In the genomic region with DNA sequence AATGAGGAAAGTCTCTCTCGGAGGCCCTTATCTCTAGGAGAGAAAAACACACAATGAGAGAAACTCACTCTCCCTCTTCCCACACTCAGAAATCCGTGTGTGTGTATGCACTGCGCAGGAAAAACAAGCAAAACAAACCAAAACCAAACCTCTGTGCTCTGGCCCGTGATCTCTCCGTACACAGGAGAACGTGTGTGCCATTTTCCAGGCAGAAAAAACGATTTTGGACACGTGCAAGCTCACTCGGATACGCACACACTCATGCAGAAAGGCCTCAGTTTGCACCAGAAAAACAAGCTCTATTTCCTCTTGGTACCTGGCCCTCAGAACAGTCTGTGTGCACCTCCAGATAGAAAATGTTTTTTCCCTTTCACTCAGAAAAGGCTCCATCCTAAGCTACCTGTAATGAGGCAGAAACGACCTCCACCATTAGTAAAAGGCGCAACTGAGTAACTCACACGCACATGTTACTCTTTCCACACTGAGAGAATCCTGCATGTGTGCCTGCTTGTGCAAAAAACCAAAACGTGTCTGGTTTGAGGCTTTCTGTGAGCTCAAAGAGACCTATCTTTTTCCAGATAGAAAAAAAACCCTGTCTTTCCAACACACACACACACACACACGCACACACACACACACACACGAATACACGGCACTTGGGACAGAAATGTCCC, we compare ENCODE assay signal across 23 cellular contexts.
DNase-seq lines count a peak whose midpoint lies in the region; FAIRE-seq and TF ChIP-seq lines count a peak whose summit lies in the region.
"Had no signal": no experiment of that assay in that cellular context is flagged by ENCODE, and none has a peak within 500 bp of the region (broad histone marks: within the 10 kb centered on the region; RNA-seq: fewer than 3 reads in every experiment).

No MANE protein-coding gene starts in this region.

- POLR2A ChIA-PET in activated CD4-positive, alpha-beta memory T cell treated with anti-CD3 and anti-CD28 coated beads for 36 hours (lab: Charles Lee) = no interaction called here

- H3K36me3 Mint-ChIP-seq in activated CD4-positive, alpha-beta memory T cell treated with anti-CD3 and anti-CD28 coated beads for 36 hours = no peaks in the 10 kb centered on the region
- H3K36me3 Mint-ChIP-seq: CD4-positive, CD25-positive, alpha-beta regulatory T cell; CD8-positive, alpha-beta T cell had no signal

- no peaks in the 10 kb centered on the region for H3K79me2 ChIP-seq in neural cell (replicated peaks; ENCODE audit: insufficient read depth, low read length)

- H3K27ac Mint-ChIP-seq in activated CD4-positive, alpha-beta memory T cell treated with anti-CD3 and anti-CD28 coated beads for 36 hours = no peak overlapping the region
- H3K27ac Mint-ChIP-seq: B cell; CD4-positive, CD25-positive, alpha-beta regulatory T cell; CD8-positive, alpha-beta T cell had no signal

- no peaks in the 10 kb centered on the region for H3K9me3 Mint-ChIP-seq in activated CD4-positive, alpha-beta memory T cell treated with anti-CD3 and anti-CD28 coated beads for 36 hours
- H3K9me3 Mint-ChIP-seq: CD4-positive, CD25-positive, alpha-beta regulatory T cell; CD8-positive, alpha-beta T cell had no signal

- peak overlapping the region; percentile 31 for H3K4me3 ChIP-seq in neural cell (ENCODE audit: low read length)
- H3K4me3 ChIP-seq: BLaER1, GM23248 had no signal

- H3K9me3 ChIP-seq in neural cell (ENCODE audit: low read length) = no peaks in the 10 kb centered on the region
- H3K9me3 ChIP-seq: BLaER1, Caco-2 had no signal

- CTCF ChIA-PET in activated CD4-positive, alpha-beta memory T cell treated with anti-CD3 and anti-CD28 coated beads for 36 hours (lab: Charles Lee) = no interaction called here

- no peaks in the 10 kb centered on the region for H3K9me2 ChIP-seq in neural cell (ENCODE audit: insufficient read depth, low read length)

- H3K27me3 ChIP-seq in neural cell (ENCODE audit: insufficient read depth, low read depth, low read length) = no peaks in the 10 kb centered on the region

- FAIRE-seq in HTR-8/SVneo (lab: Jason Lieb, UNC) = peak; percentile 85
- FAIRE-seq: A204.1, G401.6, GM12892, H1 had no signal

- peak overlapping the region; percentile 56 for H3K27ac ChIP-seq in VCaP
- peak overlapping the region; percentile 45 for H3K27ac ChIP-seq in neural cell (ENCODE audit: low read length)
- H3K27ac ChIP-seq: BLaER1, C4-2B, GM23248 had no signal

- no peak overlapping the region for H2AFZ ChIP-seq in neural cell (ENCODE audit: low read depth, low read length)
- H2AFZ ChIP-seq: GM23248 had no signal

- no peaks in the 10 kb centered on the region for H3K36me3 ChIP-seq in neural cell (ENCODE audit: insufficient read depth, low read length)
- H3K36me3 ChIP-seq: BLaER1 had no signal

- peak overlapping the region; percentile 41 for H3K4me2 ChIP-seq in neural cell (ENCODE audit: low read length)

- TF ChIP-seq CTCF in VCaP (conservative IDR thresholded peaks at IDR 0.05) (no peak), neural cell (IDR thresholded peaks at IDR 0.05; ENCODE audit: poor library complexity, severe bottlenecking) (no peak), GM20000 (IDR thresholded peaks at IDR 0.05; ENCODE audit: extremely low read depth, missing control alignments) (no peak)

- no peak for TF ChIP-seq RAD21 in neural cell (conservative IDR thresholded peaks at IDR 0.05)

- intact Hi-C loops in posterior vena cava (cut with DNase I) = no loop called here
- intact Hi-C loops in activated CD4-positive, alpha-beta memory T cell treated with anti-CD3 and anti-CD28 coated beads for 36 hours (cut with micrococcal nuclease) = loop anchor here (5.0 to 10.0 kb wide), 4 partner anchors 145 to 315 kb away; no protein-coding TSS in a partner anchor

- peaks cover 2% of the 10 kb centered on the region for H3K4me1 Mint-ChIP-seq in activated CD4-positive, alpha-beta memory T cell treated with anti-CD3 and anti-CD28 coated beads for 36 hours (ENCODE audit: low read depth)

- H3K4me3 Mint-ChIP-seq in activated CD4-positive, alpha-beta memory T cell treated with anti-CD3 and anti-CD28 coated beads for 36 hours = no peak overlapping the region
- H3K4me3 Mint-ChIP-seq: B cell; CD4-positive, CD25-positive, alpha-beta regulatory T cell; CD8-positive, alpha-beta T cell had no signal

- H3K27me3 Mint-ChIP-seq in activated CD4-positive, alpha-beta memory T cell treated with anti-CD3 and anti-CD28 coated beads for 36 hours = peaks cover 4% of the 10 kb centered on the region

- H3K9ac ChIP-seq in neural cell (ENCODE audit: low read length) = peak overlapping the region; percentile 55
- H3K9ac ChIP-seq: BLaER1, GM23248 had no signal

- H4K20me1 ChIP-seq in neural cell (ENCODE audit: insufficient read depth) = no peaks in the 10 kb centered on the region
- H4K20me1 ChIP-seq: BLaER1 had no signal

- H3F3A ChIP-seq in neural cell (ENCODE audit: insufficient read depth, low read length, poor library complexity, severe bottlenecking) = no peaks in the 10 kb centered on the region

- DNase-seq in HTR-8/SVneo (ENCODE audit: insufficient read length, low spot score) (no peak), posterior vena cava (ENCODE audit: low spot score) (peak; percentile 16), NCI-H1436 treated with DMSO at 0.1 percent for 48 hours (lab: John Stamatoyannopoulos, UW) (no peak), GM20000 (ENCODE audit: low spot score) (no peak)
- no peak for DNase-seq in stimulated activated naive CD4-positive, alpha-beta T cell (lab: John Stamatoyannopoulos, UW)
- DNase-seq in activated CD4-positive, alpha-beta memory T cell treated with anti-CD3 and anti-CD28 coated beads for 36 hours = no peak
- DNase-seq: Caco-2; CD4-positive, CD25-positive, alpha-beta regulatory T cell; CD8-positive, alpha-beta T cell; DMS153; DND-41; GM23248; H7; HCEC 1CT had no signal

- TF ChIP-seq EP300 in neural cell (conservative IDR thresholded peaks at IDR 0.05; ENCODE audit: poor library complexity, severe bottlenecking) = no peak

TF ChIP-seq in neural cell, 6 proteins besides CTCF, POLR2A, EP300 and RAD21:
- TF ChIP-seq SMC3 (conservative IDR thresholded peaks at IDR 0.05; ENCODE audit: poor library complexity) (no peak), MXI1 (conservative IDR thresholded peaks at IDR 0.05; ENCODE audit: poor library complexity, severe bottlenecking) (no peak), TAF1 (IDR thresholded peaks at IDR 0.05; ENCODE audit: low read depth) (no peak), POLR2AphosphoS5 (IDR thresholded peaks at IDR 0.05) (no peak), EZH2 (IDR thresholded peaks at IDR 0.05; ENCODE audit: borderline replicate concordance, insufficient read depth, low read length, poor library complexity, severe bottlenecking) (no peak), REST (IDR thresholded peaks at IDR 0.05; ENCODE audit: borderline replicate concordance) (no peak)
